Comparison of ENCODE assay signal across 31 cellular contexts in the genomic region with DNA sequence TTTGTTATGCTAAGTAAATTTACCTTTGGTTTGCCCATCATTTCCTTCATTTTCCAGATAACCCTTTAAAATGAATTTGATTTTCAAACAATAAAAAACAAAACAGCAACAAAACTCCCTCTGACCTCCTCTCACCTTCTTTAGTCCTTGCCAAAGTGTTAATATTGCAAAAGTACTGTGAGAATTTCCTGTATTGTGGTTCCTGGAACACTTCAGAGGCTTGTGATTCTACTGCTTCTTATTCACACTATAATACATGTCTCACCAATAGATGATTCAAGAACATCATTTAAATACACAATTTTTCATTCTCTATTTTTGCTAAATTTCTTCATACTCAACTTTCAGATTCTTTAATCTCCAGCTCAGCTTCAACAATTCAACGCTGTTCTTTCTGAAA. TPM values are rescaled to one million over a fixed set of nuclear protein-coding genes. Genes with fewer than 3 reads are reported as not detected.
DNase-seq lines count a peak whose midpoint lies in the region; ATAC-seq and TF ChIP-seq lines count a peak whose summit lies in the region.
"Had no signal": no experiment of that assay in that cellular context is flagged by ENCODE, and none has a peak within 500 bp of the region (broad histone marks: within the 10 kb centered on the region; RNA-seq: fewer than 3 reads in every experiment).

Gene KLRD1 (plus strand): TSS at position 241 of the 400 bp plus-strand sequence. CDS start 208 bp downstream, outside the sequence.

- POLR2A ChIA-PET in activated naive CD8-positive, alpha-beta T cell treated with anti-CD3 and anti-CD28 coated beads, Interleukin-2, amount 10 ng/mL, durations not matched to agents 7 days and 5 days (lab: Charles Lee), result interaction anchor here (1.2 kb wide), 1 partner anchor 14 kb away, joined by 3 read pairs; no protein-coding TSS in a partner anchor

- no peak for ATAC-seq in activated naive CD4-positive, alpha-beta T cell treated with anti-CD3 and anti-CD28 coated beads, Interleukin-2, amount 50 U/mL, for 72 hours
- no peak for ATAC-seq in activated naive CD8-positive, alpha-beta T cell treated with anti-CD3 and anti-CD28 coated beads, Interleukin-2, amount 10 ng/mL, durations not matched to agents 7 days and 5 days (ENCODE audit: low read depth)
- ATAC-seq in stimulated activated naive CD8-positive, alpha-beta T cell treated with anti-CD3 and anti-CD28 coated beads, Interleukin-15, amount 100 ng/mL, for 72 hours, result no peak
- ATAC-seq: gastrocnemius medialis, left ventricle myocardium superior had no signal

- no peak within 1 kb of the TSS for H3K27ac Mint-ChIP-seq in activated naive CD4-positive, alpha-beta T cell treated with anti-CD3 and anti-CD28 coated beads, Interleukin-2, amount 50 U/mL, for 24 hours
- H3K27ac Mint-ChIP-seq in activated naive CD4-positive, alpha-beta T cell treated with anti-CD3 and anti-CD28 coated beads, Interleukin-2, amount 50 U/mL, for 72 hours, result peak within 1 kb of the TSS in 1 of 2 donors; percentile 68
- H3K27ac Mint-ChIP-seq in activated naive CD8-positive, alpha-beta T cell treated with anti-CD3 and anti-CD28 coated beads, Interleukin-2, amount 10 ng/mL, durations not matched to agents 7 days and 5 days, result no peak within 1 kb of the TSS
- no peak within 1 kb of the TSS for H3K27ac Mint-ChIP-seq in stimulated activated naive CD8-positive, alpha-beta T cell treated with anti-CD3 and anti-CD28 coated beads, Interleukin-15, amount 100 ng/mL, for 72 hours
- H3K27ac Mint-ChIP-seq: activated T-helper 2 cell treated with anti-CD3 and anti-CD28 coated beads, Interferon-gamma antibody, Interleukin-2, Interleukin-4, amounts not matched to agents 10 μg/mL and 5 μg/mL and 100 μg/mL, durations not matched to agents 14 hours and 24 hours and 36 hours; mesothelial cell of epicardium; nephron progenitor cell; T-helper 2 cell treated with Interferon-gamma antibody and Interleukin-4, amounts not matched to agents 5 μg/mL and 100 μg/mL, for 36 hours; type B pancreatic cell had no signal

- no peak for DNase-seq in activated naive CD4-positive, alpha-beta T cell treated with anti-CD3 and anti-CD28 coated beads, Interleukin-2, amount 50 U/mL, for 72 hours (ENCODE audit: low spot score in 2 of 2)
- no peak for DNase-seq in activated naive CD8-positive, alpha-beta T cell treated with anti-CD3 and anti-CD28 coated beads, Interleukin-2, amount 10 ng/mL, durations not matched to agents 7 days and 5 days
- DNase-seq in fibroblast of villous mesenchyme (ENCODE audit: low read depth) (peak; percentile 29), H7 (no peak), hypothalamus (lab: John Stamatoyannopoulos, UW) (no peak), iPS-NIHi7 (ENCODE audit: extremely low spot score) (no peak)
- no peak for DNase-seq in stimulated activated naive CD8-positive, alpha-beta T cell treated with anti-CD3 and anti-CD28 coated beads, Interleukin-15, amount 100 ng/mL, for 72 hours
- DNase-seq: BE2C; brain microvascular endothelial cell; Caco-2; colonic mucosa; DMS79; gastrocnemius medialis; GDM1; left ventricle myocardium superior; NCI-H1092 treated with DMSO at 0.1 percent for 48 hours; NCI-H187; NCI-H2171; NCI-H510A treated with DMSO at 0.1 percent for 48 hours; nephron progenitor cell; NK-92 treated with Interleukin-12 subunit alpha and Interleukin-12 subunit beta, amount 100 ng/mL, for 24 hours; Right ventricle myocardium superior; stimulated activated CD8-positive, alpha-beta memory T cell treated with anti-CD3 and anti-CD28 coated beads, Interleukin-4, amount 100 ng/mL, for 48 hours had no signal

- no peaks in the 10 kb centered on the region for H3K27me3 ChIP-seq in H7 (ENCODE audit: control insufficient read depth, insufficient read depth, low read length)
- H3K27me3 ChIP-seq: BE2C, brain microvascular endothelial cell, colonic mucosa, esophagus muscularis mucosa, gastrocnemius medialis, hepatocyte had no signal

- no peaks in the 10 kb centered on the region for H3K9me3 Mint-ChIP-seq in activated naive CD4-positive, alpha-beta T cell treated with anti-CD3 and anti-CD28 coated beads, Interleukin-2, amount 50 U/mL, for 24 hours
- peaks cover 0 to 6% of the 10 kb centered on the region in 2 donors for H3K9me3 Mint-ChIP-seq in activated naive CD4-positive, alpha-beta T cell treated with anti-CD3 and anti-CD28 coated beads, Interleukin-2, amount 50 U/mL, for 72 hours
- H3K9me3 Mint-ChIP-seq in activated naive CD8-positive, alpha-beta T cell treated with anti-CD3 and anti-CD28 coated beads, Interleukin-2, amount 10 ng/mL, durations not matched to agents 7 days and 5 days, result peaks cover 6% of the 10 kb centered on the region
- H3K9me3 Mint-ChIP-seq in stimulated activated naive CD8-positive, alpha-beta T cell treated with anti-CD3 and anti-CD28 coated beads, Interleukin-15, amount 100 ng/mL, for 72 hours, result peaks cover 8 to 10% of the 10 kb centered on the region in 2 donors

- peak within 1 kb of the TSS; percentile 81 for H3K4me3 Mint-ChIP-seq in activated naive CD4-positive, alpha-beta T cell treated with anti-CD3 and anti-CD28 coated beads, Interleukin-2, amount 50 U/mL, for 24 hours
- no peak within 1 kb of the TSS for H3K4me3 Mint-ChIP-seq in activated naive CD8-positive, alpha-beta T cell treated with anti-CD3 and anti-CD28 coated beads, Interleukin-2, amount 10 ng/mL, durations not matched to agents 7 days and 5 days
- peak within 1 kb of the TSS; percentile 48 to 52 for H3K4me3 Mint-ChIP-seq in stimulated activated naive CD8-positive, alpha-beta T cell treated with anti-CD3 and anti-CD28 coated beads, Interleukin-15, amount 100 ng/mL, for 72 hours
- H3K4me3 Mint-ChIP-seq: mesothelial cell of epicardium; nephron progenitor cell; T-helper 2 cell treated with Interferon-gamma antibody and Interleukin-4, amounts not matched to agents 5 μg/mL and 100 μg/mL, for 36 hours; type B pancreatic cell had no signal

- no peak for TF ChIP-seq CTCF in fibroblast of villous mesenchyme (IDR thresholded peaks at IDR 0.05; ENCODE audit: insufficient read depth, low read depth, low read length)

- peaks cover 2% of the 10 kb centered on the region for H3K36me3 Mint-ChIP-seq in activated naive CD4-positive, alpha-beta T cell treated with anti-CD3 and anti-CD28 coated beads, Interleukin-2, amount 50 U/mL, for 24 hours
- peaks cover 0 to 22% of the 10 kb centered on the region in 2 donors for H3K36me3 Mint-ChIP-seq in activated naive CD4-positive, alpha-beta T cell treated with anti-CD3 and anti-CD28 coated beads, Interleukin-2, amount 50 U/mL, for 72 hours
- H3K36me3 Mint-ChIP-seq in activated naive CD8-positive, alpha-beta T cell treated with anti-CD3 and anti-CD28 coated beads, Interleukin-2, amount 10 ng/mL, durations not matched to agents 7 days and 5 days, result peaks cover 21% of the 10 kb centered on the region
- H3K36me3 Mint-ChIP-seq: mesothelial cell of epicardium, type B pancreatic cell had no signal

- H3K36me3 ChIP-seq in H7 (replicated peaks; ENCODE audit: control insufficient read depth, insufficient read depth, low read length), result no peaks in the 10 kb centered on the region
- H3K36me3 ChIP-seq: BE2C, brain microvascular endothelial cell, colonic mucosa, esophagus muscularis mucosa, gastrocnemius medialis had no signal

- H3K27me3 Mint-ChIP-seq in activated naive CD4-positive, alpha-beta T cell treated with anti-CD3 and anti-CD28 coated beads, Interleukin-2, amount 50 U/mL, for 24 hours, result no peaks in the 10 kb centered on the region
- H3K27me3 Mint-ChIP-seq in activated naive CD8-positive, alpha-beta T cell treated with anti-CD3 and anti-CD28 coated beads, Interleukin-2, amount 10 ng/mL, durations not matched to agents 7 days and 5 days, result no peaks in the 10 kb centered on the region
- no peaks in the 10 kb centered on the region for H3K27me3 Mint-ChIP-seq in stimulated activated naive CD8-positive, alpha-beta T cell treated with anti-CD3 and anti-CD28 coated beads, Interleukin-15, amount 100 ng/mL, for 72 hours
- H3K27me3 Mint-ChIP-seq: type B pancreatic cell had no signal

- H3K4me1 Mint-ChIP-seq in activated naive CD4-positive, alpha-beta T cell treated with anti-CD3 and anti-CD28 coated beads, Interleukin-2, amount 50 U/mL, for 24 hours, result peaks cover 13% of the 10 kb centered on the region
- H3K4me1 Mint-ChIP-seq in activated naive CD8-positive, alpha-beta T cell treated with anti-CD3 and anti-CD28 coated beads, Interleukin-2, amount 10 ng/mL, durations not matched to agents 7 days and 5 days, result peaks cover 28% of the 10 kb centered on the region
- H3K4me1 Mint-ChIP-seq in stimulated activated naive CD8-positive, alpha-beta T cell treated with anti-CD3 and anti-CD28 coated beads, Interleukin-15, amount 100 ng/mL, for 72 hours, result peaks cover 56% of the 10 kb centered on the region
- H3K4me1 Mint-ChIP-seq: mesothelial cell of epicardium, nephron progenitor cell had no signal

- H3K4me3 ChIP-seq in fibroblast of villous mesenchyme (ENCODE audit: low read depth, low read length) (no peak within 1 kb of the TSS), H7 (ENCODE audit: insufficient read depth, low read depth, low read length) (no peak within 1 kb of the TSS)
- H3K4me3 ChIP-seq: colonic mucosa, esophagus muscularis mucosa, gastrocnemius medialis, hepatocyte, skin epidermis had no signal

RNA-seq across cellular contexts. Expression of gene KLRD1, which starts in this region (rescaled TPM):
- under 1 TPM; 0.27 to 0.89 TPM for total RNA-seq in activated naive CD4-positive, alpha-beta T cell treated with anti-CD3 and anti-CD28 coated beads, Interleukin-2, amount 50 U/mL, for 72 hours
- 10 to 100 TPM; 19.8 to 30.6 TPM for total RNA-seq in activated naive CD8-positive, alpha-beta T cell treated with anti-CD3 and anti-CD28 coated beads, Interleukin-2, amount 10 ng/mL, durations not matched to agents 7 days and 5 days
- total RNA-seq in fibroblast of villous mesenchyme, result under 0.01 and 0.86 TPM in 2 replicates
- total RNA-seq in H7 (2014; rRNA removed; shearing (Covaris generic)), result 0.04 and 0.48 TPM in 2 replicates

Comparison
In these comparisons a context has a peak if more than half of its experiments do, and no peak if none do; other contexts are left out.
1. RNA of gene KLRD1 (total RNA-seq): 19.8 to 30.6 TPM in activated naive CD8-positive, alpha-beta T cell treated with anti-CD3 and anti-CD28 coated beads, Interleukin-2, amount 10 ng/mL, durations not matched to agents 7 days and 5 days; 0.27 to 0.89 TPM in activated naive CD4-positive, alpha-beta T cell treated with anti-CD3 and anti-CD28 coated beads, Interleukin-2, amount 50 U/mL, for 72 hours, under 0.01 to 0.86 TPM in fibroblast of villous mesenchyme and 0.04 to 0.48 TPM in H7; every median in the first group is over 10 times any median in the second.
2. Peak in DNase-seq in fibroblast of villous mesenchyme; RNA of the gene not detected or under 1 TPM.